Comparison of ENCODE assay signal across 8 cellular contexts in genomic region chr16:3611145-3611977, GRCh38. TPM values are rescaled to one million over a fixed set of nuclear protein-coding genes. Genes with fewer than 3 reads are reported as not detected.
DNase-seq lines count a peak whose midpoint lies in the region; ATAC-seq and TF ChIP-seq lines count a peak whose summit lies in the region.

A gene with protein sequence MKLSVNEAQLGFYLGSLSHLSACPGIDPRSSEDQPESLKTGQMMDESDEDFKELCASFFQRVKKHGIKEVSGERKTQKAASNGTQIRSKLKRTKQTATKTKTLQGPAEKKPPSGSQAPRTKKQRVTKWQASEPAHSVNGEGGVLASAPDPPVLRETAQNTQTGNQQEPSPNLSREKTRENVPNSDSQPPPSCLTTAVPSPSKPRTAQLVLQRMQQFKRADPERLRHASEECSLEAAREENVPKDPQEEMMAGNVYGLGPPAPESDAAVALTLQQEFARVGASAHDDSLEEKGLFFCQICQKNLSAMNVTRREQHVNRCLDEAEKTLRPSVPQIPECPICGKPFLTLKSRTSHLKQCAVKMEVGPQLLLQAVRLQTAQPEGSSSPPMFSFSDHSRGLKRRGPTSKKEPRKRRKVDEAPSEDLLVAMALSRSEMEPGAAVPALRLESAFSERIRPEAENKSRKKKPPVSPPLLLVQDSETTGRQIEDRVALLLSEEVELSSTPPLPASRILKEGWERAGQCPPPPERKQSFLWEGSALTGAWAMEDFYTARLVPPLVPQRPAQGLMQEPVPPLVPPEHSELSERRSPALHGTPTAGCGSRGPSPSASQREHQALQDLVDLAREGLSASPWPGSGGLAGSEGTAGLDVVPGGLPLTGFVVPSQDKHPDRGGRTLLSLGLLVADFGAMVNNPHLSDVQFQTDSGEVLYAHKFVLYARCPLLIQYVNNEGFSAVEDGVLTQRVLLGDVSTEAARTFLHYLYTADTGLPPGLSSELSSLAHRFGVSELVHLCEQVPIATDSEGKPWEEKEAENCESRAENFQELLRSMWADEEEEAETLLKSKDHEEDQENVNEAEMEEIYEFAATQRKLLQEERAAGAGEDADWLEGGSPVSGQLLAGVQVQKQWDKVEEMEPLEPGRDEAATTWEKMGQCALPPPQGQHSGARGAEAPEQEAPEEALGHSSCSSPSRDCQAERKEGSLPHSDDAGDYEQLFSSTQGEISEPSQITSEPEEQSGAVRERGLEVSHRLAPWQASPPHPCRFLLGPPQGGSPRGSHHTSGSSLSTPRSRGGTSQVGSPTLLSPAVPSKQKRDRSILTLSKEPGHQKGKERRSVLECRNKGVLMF (N-terminal part only) (minus strand): TSS chr16:3611606. CDS start chr16:3608964, 2,642 bp downstream.

- no peaks in the 10 kb centered on the region for H3K9me3 ChIP-seq in gastroesophageal sphincter
- H3K9me3 ChIP-seq in neutrophil: no peaks in the 10 kb centered on the region
- H3K9me3 ChIP-seq in subcutaneous abdominal adipose tissue (ENCODE audit: control insufficient read depth in 5 of 5, low read length in 5 of 5): no peaks in the 10 kb centered on the region

- TF ChIP-seq EP300 in gastroesophageal sphincter (IDR thresholded peaks at IDR 0.05): no peak

- H3K4me3 Mint-ChIP-seq in HFFc6: peak within 1 kb of the TSS; percentile 99

- H3K9ac ChIP-seq in subcutaneous abdominal adipose tissue (ENCODE audit: low read length in 5 of 5): peak within 1 kb of the TSS; percentile 89 to 98 (median 95)

- H3K27me3 Mint-ChIP-seq in HFFc6 (ENCODE audit: insufficient read depth): no peaks in the 10 kb centered on the region; the same call in none of the 2 replicates

- in situ Hi-C loops in SK-MEL-5 (cut with HindIII; ENCODE audit: low pct_unique_long_range_greater_than_20kb, low sequenced_read_pairs): no loop called here

- H3K27ac Mint-ChIP-seq in HFFc6: peak within 1 kb of the TSS; percentile 88

- TF ChIP-seq CTCF in HFFc6 (IDR thresholded peaks at IDR 0.05) (no peak), gastroesophageal sphincter (IDR thresholded peaks at IDR 0.05) (peak in 1 of 4 experiments; percentile 8), neutrophil (IDR thresholded peaks at IDR 0.05) (peak; percentile 41)

- ATAC-seq in gastroesophageal sphincter: peak; percentile 98

- peak; percentile 26 to 66 for TF ChIP-seq POLR2A in gastroesophageal sphincter (IDR thresholded peaks at IDR 0.05)

- H3K9me3 Mint-ChIP-seq in HFFc6: no peaks in the 10 kb centered on the region

- peak within 1 kb of the TSS; percentile 52 to 87 (median 81) for H3K27ac ChIP-seq in gastroesophageal sphincter
- peak within 1 kb of the TSS; percentile 96 for H3K27ac ChIP-seq in neutrophil
- H3K27ac ChIP-seq in subcutaneous abdominal adipose tissue (ENCODE audit: low read depth, low read length): peak within 1 kb of the TSS; percentile 81

- H3K36me3 ChIP-seq in gastroesophageal sphincter (peaks cover 0 to 3% of the 10 kb centered on the region in 2 donors), neutrophil (peaks cover 5% of the 10 kb centered on the region), subcutaneous abdominal adipose tissue (ENCODE audit: control insufficient read depth in 5 of 5, insufficient read depth in 5 of 5, low read length in 5 of 5) (peaks cover 0 to 4% (median 3%) of the 10 kb centered on the region in 5 donors)

- WGBS in gastroesophageal sphincter (ENCODE audit: low coverage in 1 of 2), 2 donors: 0% methylated on average over 6 of the region's 86 CpGs; no CpG with 5 or more reads in 1 of the 2 donors

- H3K36me3 Mint-ChIP-seq in HFFc6 (ENCODE audit: low read depth): peaks cover 34% of the 10 kb centered on the region

- DNase-seq in GM04503 (ENCODE audit: low read depth) (peak; percentile 37), HFFc6 (peak; percentile 78), NAMALWA (ENCODE audit: low spot score) (peak; percentile 95), SK-MEL-5 (ENCODE audit: low read depth, low spot score) (peak; percentile 87)
- DNase-seq in activated naive CD4-positive, alpha-beta T cell (lab: John Stamatoyannopoulos, UW): peak; percentile 66 to 91 (median 82)

- H3K4me3 ChIP-seq in gastroesophageal sphincter (peak within 1 kb of the TSS; percentile 92 to 93), neutrophil (ENCODE audit: low read depth in 1 of 2, low read length in 1 of 2) (peak within 1 kb of the TSS; percentile 86 to 88), subcutaneous abdominal adipose tissue (ENCODE audit: low read depth in 1 of 5, low read length in 5 of 5) (peak within 1 kb of the TSS; percentile 82 to 97 (median 93))

- no peaks in the 10 kb centered on the region for H3K27me3 ChIP-seq in gastroesophageal sphincter
- H3K27me3 ChIP-seq in neutrophil: no peaks in the 10 kb centered on the region
- no peaks in the 10 kb centered on the region for H3K27me3 ChIP-seq in subcutaneous abdominal adipose tissue (ENCODE audit: control insufficient read depth in 5 of 5, insufficient read depth in 4 of 5, low read length in 5 of 5)

- H3K4me1 Mint-ChIP-seq in HFFc6 (ENCODE audit: low read depth): peaks cover 37% of the 10 kb centered on the region

- H3K4me1 ChIP-seq in gastroesophageal sphincter (peaks cover 0 to 29% (median 8%) of the 10 kb centered on the region in 3 donors), neutrophil (ENCODE audit: control insufficient read depth in 1 of 2, insufficient read depth in 1 of 2, low read depth in 1 of 2, low read length in 1 of 2) (peaks cover 46 to 48% of the 10 kb centered on the region in 2 experiments), subcutaneous abdominal adipose tissue (ENCODE audit: control insufficient read depth in 5 of 5, insufficient read depth in 5 of 5, low read length in 5 of 5) (peaks cover 0 to 29% (median 23%) of the 10 kb centered on the region in 5 donors)

RNA-seq across cellular contexts. Expression of the gene that starts here (rescaled TPM):
- 1 to 10 TPM; 6.8 to 8.2 (median 7.2) TPM for total RNA-seq in HFFc6 (2021; fragmentation: NEBNext Ultra II Directional; extraction: Animal tissue kit (Norgen Biotek cat#: 25700))
- 1.8 and 2.0 TPM in 2 replicates for total RNA-seq in SK-MEL-5 (2014; rRNA removed; shearing (Covaris generic))
- polyA plus RNA-seq in SK-MEL-5 (2015; cell fraction: cytosol; rRNA removed): 4.1 and 6.8 TPM in 2 replicates
- polyA plus RNA-seq in SK-MEL-5 (2015; cell fraction: nucleus; rRNA removed): 8.9 and 10.4 TPM in 2 replicates
- total RNA-seq in gastroesophageal sphincter: 1 to 10 TPM; 1.4 to 5.6 (median 3.2) TPM

Comparison
In these comparisons a context has a peak if more than half of its experiments do, and no peak if none do; other contexts are left out.
1. Peak in every context shown above with its lines: DNase-seq, ATAC-seq, H3K4me3 ChIP-seq and H3K27ac ChIP-seq.
2. DNase-seq: peak in every context shown above with its lines; median percentile 95 in NAMALWA; 87 in SK-MEL-5; 82 in activated naive CD4-positive, alpha-beta T cell; 78 in HFFc6; 37 in GM04503.